8 cellular contexts compared by ENCODE assay signal in genomic region chrX:120485562-120486520, GRCh38. TPM values are rescaled to one million over a fixed set of nuclear protein-coding genes. Genes with fewer than 3 reads are reported as not detected.
A peak's percentile ranks its signal among the peaks of the same experiment; 100 is the strongest.
DNase-seq lines count a peak whose midpoint lies in the region; ATAC-seq lines count a peak whose summit lies in the region.

No MANE protein-coding gene starts in this region.

- CTCF ChIA-PET in activated CD4-positive, alpha-beta T cell treated with anti-CD3 and anti-CD28 coated beads for 36 hours (lab: Charles Lee) = interaction anchor here (0.5 to 1.3 kb wide), 13 partner anchors 9 to 1509 kb away, joined by 3 to 9 read pairs (median 3); no protein-coding TSS in a partner anchor

- H3K4me3 Mint-ChIP-seq in activated CD4-positive, alpha-beta T cell treated with anti-CD3 and anti-CD28 coated beads for 36 hours = peak overlapping the region; percentile 66

- H3K36me3 Mint-ChIP-seq in activated CD4-positive, alpha-beta T cell treated with anti-CD3 and anti-CD28 coated beads for 36 hours (ENCODE audit: low read depth) = no peaks in the 10 kb centered on the region

- peak; percentile 79 to 80 for DNase-seq in AML-193 (lab: John Stamatoyannopoulos, UW)
- peak; percentile 75 for DNase-seq in NCI-H345 (lab: John Stamatoyannopoulos, UW)
- DNase-seq in activated CD4-positive, alpha-beta T cell treated with anti-CD3 and anti-CD28 coated beads for 36 hours = peak; percentile 64
- peak; percentile 69 for DNase-seq in dedifferentiated amniotic fluid mesenchymal stem cell (ENCODE audit: extremely low spot score)
- DNase-seq in left colon = peak; percentile 62 to 63
- DNase-seq in stimulated activated CD4-positive, alpha-beta T cell treated with anti-CD3 and anti-CD28 coated beads, Interleukin-1b, Interleukin-23, amount 100 ng/mL, for 48 hours = peak; percentile 52

- POLR2A ChIA-PET in activated CD4-positive, alpha-beta T cell treated with anti-CD3 and anti-CD28 coated beads for 36 hours (lab: Charles Lee) = interaction anchor here (0.5 kb wide), 1 partner anchor 20 kb away, joined by 9 read pairs; no protein-coding TSS in a partner anchor

- H3K27me3 Mint-ChIP-seq in activated CD4-positive, alpha-beta T cell treated with anti-CD3 and anti-CD28 coated beads for 36 hours = no peaks in the 10 kb centered on the region

- ATAC-seq in GM19023 (IDR thresholded peaks at IDR 0.05; ENCODE audit: unreplicated experiment) = peak; percentile 74
- peak; percentile 78 for ATAC-seq in HG03175 (IDR thresholded peaks at IDR 0.05; ENCODE audit: unreplicated experiment)
- ATAC-seq in activated CD4-positive, alpha-beta T cell treated with anti-CD3 and anti-CD28 coated beads for 36 hours = peak; percentile 82
- ATAC-seq in left colon = peak; percentile 89

- peaks cover 22% of the 10 kb centered on the region for H3K4me1 Mint-ChIP-seq in activated CD4-positive, alpha-beta T cell treated with anti-CD3 and anti-CD28 coated beads for 36 hours

- no peaks in the 10 kb centered on the region for H3K9me3 Mint-ChIP-seq in activated CD4-positive, alpha-beta T cell treated with anti-CD3 and anti-CD28 coated beads for 36 hours (ENCODE audit: low read depth)

- intact Hi-C loops in activated CD4-positive, alpha-beta T cell treated with anti-CD3 and anti-CD28 coated beads for 36 hours (cut with DNase I, micrococcal nuclease) = loop anchor here (1.0 to 10.0 kb wide), 3 partner anchors 17 to 821 kb away; partner anchors contain the start of gene LAMP2 (in 1 of the 2)
- intact Hi-C loops in left colon (cut with DNase I, micrococcal nuclease) = no loop called here

- H3K27ac Mint-ChIP-seq in activated CD4-positive, alpha-beta T cell treated with anti-CD3 and anti-CD28 coated beads for 36 hours = peak overlapping the region; percentile 87

RNA-seq across cellular contexts. Expression of gene LAMP2, which starts 16.7 kb away (rescaled TPM):
- 10 to 100 TPM; 30.4 to 34.5 TPM for total RNA-seq in activated CD4-positive, alpha-beta T cell treated with anti-CD3 and anti-CD28 coated beads for 36 hours
- total RNA-seq in left colon = 10 to 100 TPM; 72.2 to 98.6 TPM

Comparison
In these comparisons a context has a peak if more than half of its experiments do, and no peak if none do; other contexts are left out.
1. Peak in every context shown above with its lines: DNase-seq and ATAC-seq.
2. intact Hi-C loops: an anchor here in activated CD4-positive, alpha-beta T cell treated with anti-CD3 and anti-CD28 coated beads for 36 hours (1.0 to 10.0 kb wide); none called in left colon.